Comparison of ENCODE assay signal across 14 cellular contexts in the genomic region with DNA sequence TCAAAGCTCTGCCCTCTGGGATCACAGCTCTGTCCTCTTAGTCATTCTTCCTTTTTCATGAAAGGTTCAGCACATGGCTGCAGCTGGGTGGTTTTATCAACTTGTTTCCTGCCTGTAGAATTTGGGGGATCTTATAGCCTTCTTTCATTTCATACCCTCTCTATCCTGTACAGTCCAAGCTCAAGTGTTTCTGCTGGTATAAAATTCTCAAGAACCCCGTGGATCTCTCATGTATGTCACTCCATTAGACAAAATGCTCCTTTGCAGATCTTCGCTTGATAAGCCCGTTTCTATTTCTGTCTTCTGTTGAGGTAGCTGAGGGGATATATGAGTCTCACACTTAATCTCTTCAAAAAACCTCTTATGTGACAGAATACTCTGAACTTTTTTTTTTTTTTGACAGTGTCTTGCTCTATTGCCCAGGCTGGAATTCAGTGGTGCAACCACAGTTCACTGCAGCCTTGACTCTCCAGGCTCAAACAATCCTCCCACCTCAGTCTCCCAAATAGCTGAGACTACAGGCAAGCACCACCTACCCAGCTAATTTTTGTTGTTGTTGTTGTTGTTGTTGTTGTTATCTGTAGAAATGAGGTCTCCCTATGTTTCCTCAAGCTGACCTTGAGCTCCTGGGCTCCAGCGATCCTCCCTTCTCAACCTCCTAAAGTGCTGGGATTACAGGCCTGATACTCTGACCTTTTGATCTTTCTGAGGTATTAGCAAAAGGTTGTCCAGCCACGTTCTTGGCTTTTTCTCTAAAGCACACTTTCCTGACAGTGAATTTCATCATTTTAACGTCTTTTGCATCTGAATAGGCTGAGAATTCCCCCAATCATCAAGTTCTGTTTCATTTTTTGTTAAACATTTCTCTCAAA. TPM values are rescaled to one million over a fixed set of nuclear protein-coding genes. Genes with fewer than 3 reads are reported as not detected.
A peak's percentile ranks its signal among the peaks of the same experiment; 100 is the strongest.
DNase-seq lines count a peak whose midpoint lies in the region; ATAC-seq lines count a peak whose summit lies in the region.
"Had no signal": no experiment of that assay in that cellular context is flagged by ENCODE, and none has a peak within 500 bp of the region (broad histone marks: within the 10 kb centered on the region; RNA-seq: fewer than 3 reads in every experiment).

No MANE protein-coding gene starts in this region.

- H3K4me3 Mint-ChIP-seq in activated CD4-positive, alpha-beta T cell treated with anti-CD3 and anti-CD28 coated beads, Interleukin-2, amount 10 ng/mL, durations not matched to agents 7 days and 5 days: no peak overlapping the region
- H3K4me3 Mint-ChIP-seq in activated T-helper 2 cell treated with anti-CD3 and anti-CD28 coated beads, Interferon-gamma antibody, Interleukin-2, Interleukin-4, amounts not matched to agents 10 μg/mL and 5 μg/mL and 100 μg/mL, durations not matched to agents 14 hours and 24 hours and 36 hours (ENCODE audit: low read depth): peak overlapping the region; percentile 6

- no peaks in the 10 kb centered on the region for H3K4me1 ChIP-seq in trophoblast cell (ENCODE audit: control insufficient read depth in 1 of 2, insufficient read depth in 2 of 2, low read length in 2 of 2)
- H3K4me1 ChIP-seq: uterus had no signal

- ATAC-seq in Right ventricle myocardium inferior (no peak), SK-N-SH treated with all-trans-retinoic acid at 6 μM for 48 hours (no peak), HG03280 (IDR thresholded peaks at IDR 0.05; ENCODE audit: unreplicated experiment) (no peak)

- intact Hi-C loops in activated T-helper 2 cell treated with anti-CD3 and anti-CD28 coated beads, Interferon-gamma antibody, Interleukin-2, Interleukin-4, amounts not matched to agents 10 μg/mL and 5 μg/mL and 100 μg/mL, durations not matched to agents 14 hours and 24 hours and 36 hours (cut with micrococcal nuclease): loop anchor here (1.0 to 5.0 kb wide), 3 partner anchors 46 to 111 kb away; partner anchors contain the start of gene ZFP69B
- intact Hi-C loops in Right ventricle myocardium inferior (cut with DNase I): no loop called here

- no peak overlapping the region for H3K9ac ChIP-seq in trophoblast cell (ENCODE audit: low read length)

- no peak overlapping the region for H4K91ac ChIP-seq in trophoblast cell (ENCODE audit: low read depth, low read length)

- no peak overlapping the region for H4K8ac ChIP-seq in trophoblast cell (ENCODE audit: low read depth, low read length)

- no peak overlapping the region for H2AFZ ChIP-seq in trophoblast cell (ENCODE audit: insufficient read depth, low read length, poor library complexity)

- peaks cover 58% of the 10 kb centered on the region for H3K4me1 Mint-ChIP-seq in activated CD4-positive, alpha-beta T cell treated with anti-CD3 and anti-CD28 coated beads, Interleukin-2, amount 10 ng/mL, durations not matched to agents 7 days and 5 days
- H3K4me1 Mint-ChIP-seq in activated T-helper 2 cell treated with anti-CD3 and anti-CD28 coated beads, Interferon-gamma antibody, Interleukin-2, Interleukin-4, amounts not matched to agents 10 μg/mL and 5 μg/mL and 100 μg/mL, durations not matched to agents 14 hours and 24 hours and 36 hours (ENCODE audit: low read depth): peaks cover 46% of the 10 kb centered on the region

- H4K12ac ChIP-seq in trophoblast cell (ENCODE audit: low read depth, low read length): no peak overlapping the region

- H2BK5ac ChIP-seq in trophoblast cell (ENCODE audit: low read depth, low read length, poor library complexity): no peak overlapping the region

- no peak overlapping the region for H3K4me3 ChIP-seq in trophoblast cell (ENCODE audit: low read depth, low read length)
- H3K4me3 ChIP-seq: Peyer's patch, uterus had no signal

- H3K9me3 ChIP-seq in trophoblast cell (ENCODE audit: insufficient read depth, low read depth, low read length): no peaks in the 10 kb centered on the region
- H3K9me3 ChIP-seq: Peyer's patch, uterus had no signal

- no peaks in the 10 kb centered on the region for H3K9me3 Mint-ChIP-seq in activated CD4-positive, alpha-beta T cell treated with anti-CD3 and anti-CD28 coated beads, Interleukin-2, amount 10 ng/mL, durations not matched to agents 7 days and 5 days
- peaks cover 12% of the 10 kb centered on the region for H3K9me3 Mint-ChIP-seq in activated T-helper 2 cell treated with anti-CD3 and anti-CD28 coated beads, Interferon-gamma antibody, Interleukin-2, Interleukin-4, amounts not matched to agents 10 μg/mL and 5 μg/mL and 100 μg/mL, durations not matched to agents 14 hours and 24 hours and 36 hours

- no CpG with 5 or more reads among the region's 6 CpGs for WGBS in trophoblast cell (ENCODE audit: extremely low coverage, insufficient coverage, insufficient read length)

- no peak overlapping the region for H3K23ac ChIP-seq in trophoblast cell (ENCODE audit: low read length)

- DNase-seq in activated CD4-positive, alpha-beta T cell treated with anti-CD3 and anti-CD28 coated beads, Interleukin-2, amount 10 ng/mL, durations not matched to agents 7 days and 5 days: no peak
- no peak for DNase-seq in activated CD4-positive, alpha-beta T cell treated with anti-CD3 and anti-CD28 coated beads for 1 hour
- DNase-seq in M059J (ENCODE audit: low read depth): peak; percentile 7
- no peak for DNase-seq in activated T-helper 2 cell treated with anti-CD3 and anti-CD28 coated beads, Interferon-gamma antibody, Interleukin-2, Interleukin-4, amounts not matched to agents 10 μg/mL and 5 μg/mL and 100 μg/mL, durations not matched to agents 14 hours and 24 hours and 36 hours (ENCODE audit: low spot score)
- peak; percentile 11 to 85 for DNase-seq in trophoblast cell
- DNase-seq in Right ventricle myocardium inferior (ENCODE audit: missing footprints): no peak
- DNase-seq: brain microvascular endothelial cell, DMS53, midbrain, NCI-H226, Peyer's patch, uterus had no signal

- H3K14ac ChIP-seq in trophoblast cell (ENCODE audit: low read length): no peak overlapping the region

- no peak overlapping the region for H3K4ac ChIP-seq in trophoblast cell (ENCODE audit: low read depth, low read length)

- no peaks in the 10 kb centered on the region for H3K36me3 ChIP-seq in trophoblast cell (ENCODE audit: control insufficient read depth in 1 of 2, insufficient read depth in 2 of 2, low read length in 2 of 2)
- H3K36me3 ChIP-seq: brain microvascular endothelial cell, Peyer's patch, uterus had no signal

- POLR2A ChIA-PET in activated CD4-positive, alpha-beta T cell treated with anti-CD3 and anti-CD28 coated beads, Interleukin-2, amount 10 ng/mL, durations not matched to agents 7 days and 5 days (lab: Charles Lee): interaction anchor here (0.6 to 0.9 kb wide), 3 partner anchors 44 to 86 kb away, joined by 3 to 6 read pairs (median 3); no protein-coding TSS in a partner anchor

- peak overlapping the region; percentile 86 for H3K27ac Mint-ChIP-seq in activated CD4-positive, alpha-beta T cell treated with anti-CD3 and anti-CD28 coated beads, Interleukin-2, amount 10 ng/mL, durations not matched to agents 7 days and 5 days
- peak overlapping the region; percentile 89 for H3K27ac Mint-ChIP-seq in activated T-helper 2 cell treated with anti-CD3 and anti-CD28 coated beads, Interferon-gamma antibody, Interleukin-2, Interleukin-4, amounts not matched to agents 10 μg/mL and 5 μg/mL and 100 μg/mL, durations not matched to agents 14 hours and 24 hours and 36 hours

- no peaks in the 10 kb centered on the region for H3K79me2 ChIP-seq in trophoblast cell (ENCODE audit: control insufficient read depth, insufficient read depth, low read length, poor library complexity)

- CTCF ChIA-PET in activated CD4-positive, alpha-beta T cell treated with anti-CD3 and anti-CD28 coated beads, Interleukin-2, amount 10 ng/mL, durations not matched to agents 7 days and 5 days (lab: Charles Lee): interaction anchor here (0.7 to 5.8 kb wide), 14 partner anchors 10 to 257 kb away, joined by 3 to 24 read pairs (median 4); partner anchors contain the start of gene COL9A2

- no peak overlapping the region for H3K27ac ChIP-seq in trophoblast cell (ENCODE audit: low read depth, low read length)
- H3K27ac ChIP-seq: brain microvascular endothelial cell, uterus had no signal

- no peaks in the 10 kb centered on the region for H3K79me1 ChIP-seq in trophoblast cell (ENCODE audit: low read length)

- no peaks in the 10 kb centered on the region for H3K27me3 ChIP-seq in trophoblast cell (ENCODE audit: insufficient read depth, low read length)
- H3K27me3 ChIP-seq: brain microvascular endothelial cell, Peyer's patch, uterus had no signal

- H3K36me3 Mint-ChIP-seq in activated CD4-positive, alpha-beta T cell treated with anti-CD3 and anti-CD28 coated beads, Interleukin-2, amount 10 ng/mL, durations not matched to agents 7 days and 5 days (ENCODE audit: low read depth): no peaks in the 10 kb centered on the region
- H3K36me3 Mint-ChIP-seq in activated T-helper 2 cell treated with anti-CD3 and anti-CD28 coated beads, Interferon-gamma antibody, Interleukin-2, Interleukin-4, amounts not matched to agents 10 μg/mL and 5 μg/mL and 100 μg/mL, durations not matched to agents 14 hours and 24 hours and 36 hours (ENCODE audit: low read depth): peaks cover 11% of the 10 kb centered on the region

- H2BK12ac ChIP-seq in trophoblast cell (ENCODE audit: low read length): no peak overlapping the region

- no peaks in the 10 kb centered on the region for H3K27me3 Mint-ChIP-seq in activated CD4-positive, alpha-beta T cell treated with anti-CD3 and anti-CD28 coated beads, Interleukin-2, amount 10 ng/mL, durations not matched to agents 7 days and 5 days
- no peaks in the 10 kb centered on the region for H3K27me3 Mint-ChIP-seq in activated T-helper 2 cell treated with anti-CD3 and anti-CD28 coated beads, Interferon-gamma antibody, Interleukin-2, Interleukin-4, amounts not matched to agents 10 μg/mL and 5 μg/mL and 100 μg/mL, durations not matched to agents 14 hours and 24 hours and 36 hours (ENCODE audit: low read depth)

- H2AK5ac ChIP-seq in trophoblast cell (ENCODE audit: low read length): no peak overlapping the region

- no peak overlapping the region for H2BK120ac ChIP-seq in trophoblast cell (ENCODE audit: insufficient read depth, low read length, poor library complexity)

- H3K18ac ChIP-seq in trophoblast cell (ENCODE audit: low read length): no peak overlapping the region

- no peak overlapping the region for H3K4me2 ChIP-seq in trophoblast cell (ENCODE audit: low read length)

RNA-seq across cellular contexts. Expression of gene COL9A2, which starts 24.7 kb away (rescaled TPM):
- total RNA-seq in activated CD4-positive, alpha-beta T cell treated with anti-CD3 and anti-CD28 coated beads, Interleukin-2, amount 10 ng/mL, durations not matched to agents 7 days and 5 days: 1 to 10 TPM; 1.2 to 1.9 TPM
- total RNA-seq in M059J (2014; rRNA removed; shearing (Covaris generic)): 2.8 and 11.1 TPM in 2 replicates
- total RNA-seq in activated T-helper 2 cell treated with anti-CD3 and anti-CD28 coated beads, Interferon-gamma antibody, Interleukin-2, Interleukin-4, amounts not matched to agents 10 μg/mL and 5 μg/mL and 100 μg/mL, durations not matched to agents 14 hours and 24 hours and 36 hours: 18.7 and 18.9 TPM in 2 replicates
- polyA plus RNA-seq in trophoblast cell (2013): 18.1 and 20.5 TPM in 2 replicates
- 0.24 TPM for total RNA-seq in Right ventricle myocardium inferior

RNA-seq across cellular contexts. Expression of gene SMAP2, which starts 31.8 kb away (rescaled TPM):
- 100 to 1,000 TPM; 115 to 140 TPM for total RNA-seq in activated CD4-positive, alpha-beta T cell treated with anti-CD3 and anti-CD28 coated beads, Interleukin-2, amount 10 ng/mL, durations not matched to agents 7 days and 5 days
- total RNA-seq in M059J (2014; rRNA removed; shearing (Covaris generic)): 33.1 and 35.4 TPM in 2 replicates
- 185 and 186 TPM in 2 replicates for total RNA-seq in activated T-helper 2 cell treated with anti-CD3 and anti-CD28 coated beads, Interferon-gamma antibody, Interleukin-2, Interleukin-4, amounts not matched to agents 10 μg/mL and 5 μg/mL and 100 μg/mL, durations not matched to agents 14 hours and 24 hours and 36 hours
- 9.8 and 10.1 TPM in 2 replicates for polyA plus RNA-seq in trophoblast cell (2013)
- 16.3 TPM for total RNA-seq in Right ventricle myocardium inferior

Comparison
In these comparisons a context has a peak if more than half of its experiments do, and no peak if none do; other contexts are left out.
1. DNase-seq: peak in M059J (single experiment) and trophoblast cell (2 of 2); none in activated CD4-positive, alpha-beta T cell treated with anti-CD3 and anti-CD28 coated beads, Interleukin-2, amount 10 ng/mL, durations not matched to agents 7 days and 5 days (single experiment), activated CD4-positive, alpha-beta T cell treated with anti-CD3 and anti-CD28 coated beads for 1 hour (single experiment), activated T-helper 2 cell treated with anti-CD3 and anti-CD28 coated beads, Interferon-gamma antibody, Interleukin-2, Interleukin-4, amounts not matched to agents 10 μg/mL and 5 μg/mL and 100 μg/mL, durations not matched to agents 14 hours and 24 hours and 36 hours (single experiment) and Right ventricle myocardium inferior (single experiment).